ENCODE assay signal across 9 cellular contexts in the genomic region with DNA sequence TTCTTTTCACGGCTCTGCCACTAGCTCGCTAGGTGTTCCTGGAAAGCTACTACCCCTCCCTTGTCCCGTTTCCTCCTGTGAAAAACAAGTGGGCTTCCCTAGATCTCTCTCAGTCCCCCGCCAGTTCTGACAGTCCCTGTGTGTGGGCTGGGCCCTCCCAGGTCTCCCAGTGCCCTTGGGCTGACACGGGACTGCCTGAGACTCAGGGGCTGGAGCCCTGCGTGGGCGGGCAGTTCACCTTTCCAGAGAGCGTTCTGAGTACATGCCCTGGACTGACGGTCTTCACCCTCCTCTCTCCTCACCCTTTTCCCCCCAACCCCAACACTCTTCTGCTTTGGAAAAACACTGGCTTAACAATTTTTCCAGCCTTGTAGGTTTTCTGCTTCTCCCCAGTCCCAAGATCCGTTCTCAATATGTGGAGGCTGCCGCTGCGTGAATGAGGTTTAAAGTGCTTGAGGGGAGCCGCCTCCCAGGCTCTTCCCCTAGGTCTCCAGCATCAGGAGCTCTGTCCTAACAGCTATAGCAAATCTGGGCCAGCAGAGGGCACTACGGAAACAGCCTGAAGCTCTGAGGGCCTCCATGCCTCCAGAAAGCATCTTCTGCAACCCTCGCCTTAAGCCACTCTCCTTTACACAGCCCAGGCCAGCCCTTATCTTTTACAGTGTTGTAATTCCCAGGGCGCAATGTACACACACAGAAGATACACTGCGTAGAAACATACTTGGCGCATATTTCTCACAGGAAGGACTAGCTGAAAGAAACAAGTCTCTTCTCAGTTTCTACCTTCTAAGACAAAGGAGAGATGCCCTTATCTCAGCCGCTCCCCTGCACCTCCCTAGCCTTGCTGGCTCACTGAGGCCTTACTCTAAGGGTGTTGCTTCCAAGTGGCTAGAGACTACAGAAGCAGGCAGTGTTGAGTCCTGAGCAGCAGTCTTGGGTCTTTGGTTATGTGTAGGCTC. TPM values are rescaled to one million over a fixed set of nuclear protein-coding genes. Genes with fewer than 3 reads are reported as not detected.
A peak's percentile ranks its signal among the peaks of the same experiment; 100 is the strongest.
DNase-seq lines count a peak whose midpoint lies in the region; ATAC-seq, FAIRE-seq and TF ChIP-seq lines count a peak whose summit lies in the region.
"Had no signal": no experiment of that assay in that cellular context is flagged by ENCODE, and none has a peak within 500 bp of the region (broad histone marks: within the 10 kb centered on the region; RNA-seq: fewer than 3 reads in every experiment).

No MANE protein-coding gene starts in this region.

- intact Hi-C loops in CD4-positive, alpha-beta memory T cell (cut with micrococcal nuclease), result no loop called here
- intact Hi-C loops in lower lobe of right lung (cut with DNase I), result no loop called here
- intact Hi-C loops in aorta (cut with DNase I), result no loop called here

- peak; percentile 13 to 35 (median 26) for DNase-seq in CD4-positive, alpha-beta memory T cell
- DNase-seq in GM19239 (ENCODE audit: insufficient read length, low spot score), result peak; percentile 40
- DNase-seq in RWPE1 (ENCODE audit: low spot score), result peak; percentile 38
- DNase-seq in activated naive CD8-positive, alpha-beta T cell treated with anti-CD3 and anti-CD28 coated beads, Interleukin-2, amount 50 U/mL, for 16 hours (ENCODE audit: low read depth, low spot score), result peak; percentile 10
- peak; percentile 50 for DNase-seq in lower lobe of right lung
- no peak for DNase-seq in aorta
- no peak for DNase-seq in mesenteric fat pad (ENCODE audit: low spot score)

- H3K4me3 ChIP-seq in CD4-positive, alpha-beta memory T cell (ENCODE audit: low read length in 2 of 2), result no peak overlapping the region
- H3K4me3 ChIP-seq in lower lobe of right lung (no peak overlapping the region), aorta (ENCODE audit: low read length in 2 of 2) (no peak overlapping the region)

- POLR2A ChIA-PET in CD4-positive, alpha-beta memory T cell (lab: Charles Lee; ENCODE audit: partially characterized antibody), result no interaction called here
- POLR2A ChIA-PET in RWPE1 (lab: Yijun Ruan, JAX; ENCODE audit: low non-redundant PET), result no interaction called here

- no peaks in the 10 kb centered on the region for H3K36me3 ChIP-seq in CD4-positive, alpha-beta memory T cell (ENCODE audit: insufficient read depth, low read length)
- no peaks in the 10 kb centered on the region for H3K36me3 ChIP-seq in lower lobe of right lung
- no peaks in the 10 kb centered on the region for H3K36me3 ChIP-seq in aorta (ENCODE audit: control insufficient read depth in 1 of 2, insufficient read depth in 2 of 2, low read length in 1 of 2)

- peaks cover 0 to 3% (median 0%) of the 10 kb centered on the region in 8 donors for H3K9me3 Mint-ChIP-seq in CD4-positive, alpha-beta memory T cell

- CTCF ChIA-PET in CD4-positive, alpha-beta memory T cell (lab: Charles Lee; ENCODE audit: partially characterized antibody), result interaction anchor here (0.9 to 2.2 kb wide), 13 partner anchors 9 to 419 kb away, joined by 3 to 10 read pairs (median 5); no protein-coding TSS in a partner anchor
- CTCF ChIA-PET in RWPE1 (lab: Yijun Ruan, JAX), result interaction anchor here (0.6 to 0.8 kb wide), 3 partner anchors 9 to 21 kb away, joined by 3 to 4 read pairs (median 3); no protein-coding TSS in a partner anchor

- H3K27ac ChIP-seq in CD4-positive, alpha-beta memory T cell (ENCODE audit: low read depth, low read length), result no peak overlapping the region
- H3K27ac ChIP-seq in RWPE1 (no peak overlapping the region), lower lobe of right lung (no peak overlapping the region), aorta (ENCODE audit: low read depth in 1 of 2, low read length in 2 of 2) (no peak overlapping the region)

- H3K4me3 Mint-ChIP-seq in CD4-positive, alpha-beta memory T cell, result no peak overlapping the region

- TF ChIP-seq CTCF in RWPE1 (conservative IDR thresholded peaks at IDR 0.05; ENCODE audit: low read depth), result 0 out of 2 replicates have a peak, but pooled peaks have one; percentile 27
- peak; percentile 53 for TF ChIP-seq CTCF in lower lobe of right lung (IDR thresholded peaks at IDR 0.05)

- H3K27me3 ChIP-seq in CD4-positive, alpha-beta memory T cell (ENCODE audit: insufficient read depth, low read length), result peaks cover 4% of the 10 kb centered on the region
- H3K27me3 ChIP-seq in lower lobe of right lung (ENCODE audit: low read depth), result no peaks in the 10 kb centered on the region
- H3K27me3 ChIP-seq in aorta (ENCODE audit: control insufficient read depth in 1 of 2, insufficient read depth in 2 of 2, low read length in 1 of 2), result no peaks in the 10 kb centered on the region

- H3K4me1 ChIP-seq in CD4-positive, alpha-beta memory T cell (ENCODE audit: insufficient read depth, low read length), result no peaks in the 10 kb centered on the region
- H3K4me1 ChIP-seq in lower lobe of right lung, result no peaks in the 10 kb centered on the region
- no peaks in the 10 kb centered on the region for H3K4me1 ChIP-seq in aorta (ENCODE audit: control insufficient read depth in 1 of 2, insufficient read depth in 2 of 2, low read length in 2 of 2)

- peaks cover 9 to 18% of the 10 kb centered on the region in 2 donors for H3K27me3 Mint-ChIP-seq in CD4-positive, alpha-beta memory T cell

- H3K9me3 ChIP-seq in CD4-positive, alpha-beta memory T cell (ENCODE audit: control insufficient read depth in 1 of 2, low read length in 2 of 2), result no peaks in the 10 kb centered on the region
- H3K9me3 ChIP-seq in lower lobe of right lung, result no peaks in the 10 kb centered on the region
- no peaks in the 10 kb centered on the region for H3K9me3 ChIP-seq in aorta (ENCODE audit: control insufficient read depth, low read length)

- no peaks in the 10 kb centered on the region for H3K4me1 Mint-ChIP-seq in CD4-positive, alpha-beta memory T cell

- 56% methylated on average over 19 of the region's 19 CpGs for WGBS in aorta, 2 donors

- peak overlapping the region in 1 of 7 donors; percentile 64 for H3K27ac Mint-ChIP-seq in CD4-positive, alpha-beta memory T cell

- no peaks in the 10 kb centered on the region for H3K36me3 Mint-ChIP-seq in CD4-positive, alpha-beta memory T cell

- peak; percentile 80 for ATAC-seq in HG03520 (IDR thresholded peaks at IDR 0.05; ENCODE audit: unreplicated experiment)
- peak; percentile 29 to 70 for ATAC-seq in lower lobe of right lung
- no peak for ATAC-seq in aorta (ENCODE audit: low FRiP score)

- FAIRE-seq in GM19239 (lab: Jason Lieb, UNC), result peak; percentile 63

RNA-seq across cellular contexts. Expression of a gene that starts 10.4 kb away (rescaled TPM):
- total RNA-seq in CD4-positive, alpha-beta memory T cell, result not detected
- not detected for polyA plus RNA-seq in CD4-positive, alpha-beta memory T cell
- total RNA-seq in lower lobe of right lung, result not detected
- total RNA-seq in aorta, result not detected
- not detected for polyA plus RNA-seq in aorta
- total RNA-seq in mesenteric fat pad, result not detected
- total RNA-seq: T-helper 1 cell treated with Interleukin-12 subunit alpha and Interleukin-12 subunit beta and Interleukin-4 antibody, amounts not matched to agents 30 ng/mL and 1 ng/mL, for 36 hours had no signal

RNA-seq across cellular contexts. Expression of a gene that starts 23.9 kb away (rescaled TPM):
- not detected for total RNA-seq in CD4-positive, alpha-beta memory T cell
- not detected for polyA plus RNA-seq in CD4-positive, alpha-beta memory T cell
- total RNA-seq in lower lobe of right lung (not detected), aorta (not detected), mesenteric fat pad (not detected)
- polyA plus RNA-seq in aorta, result not detected
- total RNA-seq: T-helper 1 cell treated with Interleukin-12 subunit alpha and Interleukin-12 subunit beta and Interleukin-4 antibody, amounts not matched to agents 30 ng/mL and 1 ng/mL, for 36 hours had no signal

Comparison
In these comparisons a context has a peak if more than half of its experiments do, and no peak if none do; other contexts are left out.
1. DNase-seq: peak in CD4-positive, alpha-beta memory T cell (5 of 5), GM19239 (single experiment), RWPE1 (single experiment), activated naive CD8-positive, alpha-beta T cell treated with anti-CD3 and anti-CD28 coated beads, Interleukin-2, amount 50 U/mL, for 16 hours (single experiment) and lower lobe of right lung (single experiment); none in aorta (0 of 2) and mesenteric fat pad (single experiment).